In the genomic region with DNA sequence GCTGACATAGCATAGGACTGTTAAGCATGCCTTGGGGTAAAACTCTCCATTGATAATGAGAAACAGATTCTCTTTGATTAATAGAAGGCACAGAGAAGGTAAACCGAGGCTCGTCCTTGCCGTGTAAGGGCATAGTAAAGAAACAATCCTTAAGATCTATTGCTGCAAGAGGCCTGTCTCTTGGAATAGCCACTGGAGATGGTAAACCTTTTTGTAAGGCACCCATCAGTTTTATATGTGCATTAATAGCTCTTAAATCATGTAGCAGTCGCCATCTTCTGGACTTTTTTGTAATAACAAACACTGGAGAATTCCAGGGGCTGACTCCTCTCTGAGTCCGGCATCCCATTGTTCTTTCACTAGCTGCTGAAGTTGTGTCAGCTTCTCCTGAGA, we compare ENCODE assay signal across 1 cellular context.
A peak's percentile ranks its signal among the peaks of the same experiment; 100 is the strongest.
TF ChIP-seq lines count a peak whose summit lies in the region.

No MANE protein-coding gene starts in this region.

TF ChIP-seq in HEK293, 187 proteins besides CTCF, POLR2A, EP300 and RAD21 (continued from another document):
- TF ChIP-seq, protein P1, sequence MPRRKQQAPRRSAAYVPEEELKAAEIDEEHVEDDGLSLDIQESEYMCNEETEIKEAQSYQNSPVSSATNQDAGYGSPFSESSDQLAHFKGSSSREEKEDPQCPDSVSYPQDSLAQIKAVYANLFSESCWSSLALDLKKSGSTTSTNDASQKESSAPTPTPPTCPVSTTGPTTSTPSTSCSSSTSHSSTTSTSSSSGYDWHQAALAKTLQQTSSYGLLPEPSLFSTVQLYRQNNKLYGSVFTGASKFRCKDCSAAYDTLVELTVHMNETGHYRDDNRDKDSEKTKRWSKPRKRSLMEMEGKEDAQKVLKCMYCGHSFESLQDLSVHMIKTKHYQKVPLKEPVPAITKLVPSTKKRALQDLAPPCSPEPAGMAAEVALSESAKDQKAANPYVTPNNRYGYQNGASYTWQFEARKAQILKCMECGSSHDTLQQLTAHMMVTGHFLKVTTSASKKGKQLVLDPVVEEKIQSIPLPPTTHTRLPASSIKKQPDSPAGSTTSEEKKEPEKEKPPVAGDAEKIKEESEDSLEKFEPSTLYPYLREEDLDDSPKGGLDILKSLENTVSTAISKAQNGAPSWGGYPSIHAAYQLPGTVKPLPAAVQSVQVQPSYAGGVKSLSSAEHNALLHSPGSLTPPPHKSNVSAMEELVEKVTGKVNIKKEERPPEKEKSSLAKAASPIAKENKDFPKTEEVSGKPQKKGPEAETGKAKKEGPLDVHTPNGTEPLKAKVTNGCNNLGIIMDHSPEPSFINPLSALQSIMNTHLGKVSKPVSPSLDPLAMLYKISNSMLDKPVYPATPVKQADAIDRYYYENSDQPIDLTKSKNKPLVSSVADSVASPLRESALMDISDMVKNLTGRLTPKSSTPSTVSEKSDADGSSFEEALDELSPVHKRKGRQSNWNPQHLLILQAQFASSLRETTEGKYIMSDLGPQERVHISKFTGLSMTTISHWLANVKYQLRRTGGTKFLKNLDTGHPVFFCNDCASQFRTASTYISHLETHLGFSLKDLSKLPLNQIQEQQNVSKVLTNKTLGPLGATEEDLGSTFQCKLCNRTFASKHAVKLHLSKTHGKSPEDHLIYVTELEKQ (tag by site-specific recombination; IDR thresholded peaks at IDR 0.05; ENCODE audit: borderline replicate concordance), result no peak
- no peak for TF ChIP-seq ZNF239 (tag by site-specific recombination; IDR thresholded peaks at IDR 0.05)
- no peak for TF ChIP-seq GFI1B (tag by site-specific recombination; IDR thresholded peaks at IDR 0.05)
- TF ChIP-seq ZNF677 (tag by site-specific recombination; IDR thresholded peaks at IDR 0.05), result no peak
- TF ChIP-seq ZNF654 (tag by site-specific recombination; IDR thresholded peaks at IDR 0.05; ENCODE audit: low read depth), result peak; percentile 95
- TF ChIP-seq ZNF701 (tag by site-specific recombination; IDR thresholded peaks at IDR 0.05), result no peak
- TF ChIP-seq ZNF521 (tag by site-specific recombination; IDR thresholded peaks at IDR 0.05), result no peak
- TF ChIP-seq ZNF514 (tag by site-specific recombination; IDR thresholded peaks at IDR 0.05), result no peak
- TF ChIP-seq PRDM1 (tag by site-specific recombination; IDR thresholded peaks at IDR 0.05), result no peak
- no peak for TF ChIP-seq RBAK (tag by site-specific recombination; IDR thresholded peaks at IDR 0.05)
- TF ChIP-seq, protein P2, sequence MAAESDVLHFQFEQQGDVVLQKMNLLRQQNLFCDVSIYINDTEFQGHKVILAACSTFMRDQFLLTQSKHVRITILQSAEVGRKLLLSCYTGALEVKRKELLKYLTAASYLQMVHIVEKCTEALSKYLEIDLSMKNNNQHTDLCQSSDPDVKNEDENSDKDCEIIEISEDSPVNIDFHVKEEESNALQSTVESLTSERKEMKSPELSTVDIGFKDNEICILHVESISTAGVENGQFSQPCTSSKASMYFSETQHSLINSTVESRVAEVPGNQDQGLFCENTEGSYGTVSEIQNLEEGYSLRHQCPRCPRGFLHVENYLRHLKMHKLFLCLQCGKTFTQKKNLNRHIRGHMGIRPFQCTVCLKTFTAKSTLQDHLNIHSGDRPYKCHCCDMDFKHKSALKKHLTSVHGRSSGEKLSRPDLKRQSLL (tag by site-specific recombination; IDR thresholded peaks at IDR 0.05), result no peak
- TF ChIP-seq, protein P3, sequence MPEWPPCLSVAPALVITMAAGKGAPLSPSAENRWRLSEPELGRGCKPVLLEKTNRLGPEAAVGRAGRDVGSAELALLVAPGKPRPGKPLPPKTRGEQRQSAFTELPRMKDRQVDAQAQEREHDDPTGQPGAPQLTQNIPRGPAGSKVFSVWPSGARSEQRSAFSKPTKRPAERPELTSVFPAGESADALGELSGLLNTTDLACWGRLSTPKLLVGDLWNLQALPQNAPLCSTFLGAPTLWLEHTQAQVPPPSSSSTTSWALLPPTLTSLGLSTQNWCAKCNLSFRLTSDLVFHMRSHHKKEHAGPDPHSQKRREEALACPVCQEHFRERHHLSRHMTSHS (tag by site-specific recombination; IDR thresholded peaks at IDR 0.05), result no peak
TF ChIP-seq in HEK293: peak in this region for 5.
